11 cellular contexts compared by ENCODE assay signal in the genomic region with DNA sequence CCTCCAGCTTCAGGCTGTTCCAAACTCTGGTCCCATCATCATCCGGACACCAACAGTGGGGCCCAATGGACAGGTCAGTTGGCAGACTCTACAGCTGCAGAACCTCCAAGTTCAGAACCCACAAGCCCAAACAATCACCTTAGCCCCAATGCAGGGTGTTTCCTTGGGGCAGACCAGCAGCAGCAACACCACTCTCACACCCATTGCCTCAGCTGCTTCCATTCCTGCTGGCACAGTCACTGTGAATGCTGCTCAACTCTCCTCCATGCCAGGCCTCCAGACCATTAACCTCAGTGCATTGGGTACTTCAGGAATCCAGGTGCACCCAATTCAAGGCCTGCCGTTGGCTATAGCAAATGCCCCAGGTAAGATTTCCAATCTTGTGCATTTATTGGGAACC. TPM values are rescaled to one million over a fixed set of nuclear protein-coding genes. Genes with fewer than 3 reads are reported as not detected.
DNase-seq lines count a peak whose midpoint lies in the region; ATAC-seq and TF ChIP-seq lines count a peak whose summit lies in the region.
"Had no signal": no experiment of that assay in that cellular context is flagged by ENCODE, and none has a peak within 500 bp of the region (broad histone marks: within the 10 kb centered on the region; RNA-seq: fewer than 3 reads in every experiment).

No MANE protein-coding gene starts in this region.

- WGBS in mesendoderm (ENCODE audit: extremely low coverage, insufficient coverage, low lambda C conversion rate) = no CpG with 5 or more reads among the region's 2 CpGs

- H3K4me2 ChIP-seq in mesendoderm (ENCODE audit: low read length) = peak overlapping the region; percentile 49

- H2BK5ac ChIP-seq in mesendoderm (ENCODE audit: low read length) = no peak overlapping the region

- no peak overlapping the region for H2BK120ac ChIP-seq in mesendoderm (ENCODE audit: low read depth, low read length)

- H3K23ac ChIP-seq in mesendoderm (ENCODE audit: low read length) = peak overlapping the region; percentile 73

- peak overlapping the region; percentile 73 for H3K4me3 ChIP-seq in left ventricle myocardium inferior
- H3K4me3 ChIP-seq in astrocyte of the spinal cord (ENCODE audit: low read depth, low read length) = peak overlapping the region; percentile 2
- H3K4me3 ChIP-seq in mesendoderm (ENCODE audit: low read length) = peak overlapping the region; percentile 12
- peak overlapping the region; percentile 1 to 22 for H3K4me3 ChIP-seq in uterus

- ATAC-seq in Right ventricle myocardium superior (ENCODE audit: poor library complexity) (no peak), left lobe of liver (no peak), HG02885 (IDR thresholded peaks at IDR 0.05; ENCODE audit: poor library complexity, unreplicated experiment) (no peak)

- peaks cover 47% of the 10 kb centered on the region for H3K79me2 ChIP-seq in mesendoderm (ENCODE audit: control insufficient read depth, insufficient read depth, low read length)

- TF ChIP-seq CTCF in left ventricle myocardium inferior (IDR thresholded peaks at IDR 0.05; ENCODE audit: borderline replicate concordance) = no peak
- TF ChIP-seq CTCF in astrocyte of the spinal cord (IDR thresholded peaks at IDR 0.05; ENCODE audit: low read depth, low read length) = no peak
- TF ChIP-seq CTCF in uterus (IDR thresholded peaks at IDR 0.05) = no peak

- H2BK15ac ChIP-seq in mesendoderm (replicated peaks; ENCODE audit: low read depth) = no peak overlapping the region

- H3K9me3 ChIP-seq in left ventricle myocardium inferior (replicated peaks) (no peaks in the 10 kb centered on the region), uterus (no peaks in the 10 kb centered on the region)

- TF ChIP-seq POLR2A in uterus (IDR thresholded peaks at IDR 0.05) = no peak

- DNase-seq in left ventricle myocardium inferior = no peak
- DNase-seq in Right ventricle myocardium superior = no peak
- no peak for DNase-seq in astrocyte of the spinal cord (ENCODE audit: low read depth, low spot score)
- DNase-seq in mesendoderm = no peak
- no peak for DNase-seq in uterus
- no peak for DNase-seq in left lobe of liver (ENCODE audit: low spot score)
- DNase-seq in DMS 273 treated with DMSO at 0.1 percent for 48 hours (lab: John Stamatoyannopoulos, UW) = no peak
- DNase-seq: activated CD8-positive, alpha-beta memory T cell treated with anti-CD3 and anti-CD28 coated beads for 24 hours; H7; NCI-H1105 had no signal

- intact Hi-C loops in left ventricle myocardium inferior (cut with micrococcal nuclease) = no loop called here
- intact Hi-C loops in Right ventricle myocardium superior (cut with DNase I) = no loop called here
- intact Hi-C loops in uterus (cut with DNase I; ENCODE audit: low total_unique reads) = no loop called here

- no peak overlapping the region for H3K18ac ChIP-seq in mesendoderm (ENCODE audit: low read length)

- peaks cover 16% of the 10 kb centered on the region for H3K79me1 ChIP-seq in mesendoderm (ENCODE audit: low read length)

- H3K9ac ChIP-seq in mesendoderm (ENCODE audit: low read length) = peak overlapping the region; percentile 61

- in situ Hi-C loops in astrocyte of the spinal cord (cut with HindIII; ENCODE audit: low sequenced_read_pairs) = no loop called here

- no peaks in the 10 kb centered on the region for H3K27me3 ChIP-seq in left ventricle myocardium inferior (ENCODE audit: low read depth)
- H3K27me3 ChIP-seq in mesendoderm (ENCODE audit: insufficient read depth, low read length, poor library complexity) = no peaks in the 10 kb centered on the region
- H3K27me3 ChIP-seq in uterus = no peaks in the 10 kb centered on the region

- H4K5ac ChIP-seq in mesendoderm (ENCODE audit: low read length) = no peak overlapping the region

- H2AK5ac ChIP-seq in mesendoderm (ENCODE audit: low read length) = no peak overlapping the region

- H3K36me3 ChIP-seq in left ventricle myocardium inferior = peaks cover 55% of the 10 kb centered on the region
- H3K36me3 ChIP-seq in mesendoderm (ENCODE audit: control insufficient read depth, insufficient read depth, low read length) = peaks cover 11% of the 10 kb centered on the region
- H3K36me3 ChIP-seq in uterus = no peaks in the 10 kb centered on the region

- no peak overlapping the region for H4K8ac ChIP-seq in mesendoderm (ENCODE audit: low read depth, low read length)

- no peak overlapping the region for H3K4ac ChIP-seq in mesendoderm (ENCODE audit: low read depth, low read length)

- H3K27ac ChIP-seq in left ventricle myocardium inferior (replicated peaks) (no peak overlapping the region), mesendoderm (ENCODE audit: low read depth, low read length) (no peak overlapping the region), uterus (peak overlapping the region; percentile 100)

- peaks cover 82% of the 10 kb centered on the region for H3K4me1 ChIP-seq in left ventricle myocardium inferior
- H3K4me1 ChIP-seq in mesendoderm (ENCODE audit: control insufficient read depth, low read depth, low read length) = peaks cover 15% of the 10 kb centered on the region
- H3K4me1 ChIP-seq in uterus = peaks cover 10 to 31% of the 10 kb centered on the region in 2 donors

- peak overlapping the region; percentile 66 for H3K56ac ChIP-seq in mesendoderm (ENCODE audit: low read length)

RNA-seq across cellular contexts. Expression of gene SP1, which starts 3.3 kb away (rescaled TPM):
- 27.4 TPM for total RNA-seq in left ventricle myocardium inferior
- total RNA-seq in Right ventricle myocardium superior = 26.3 TPM
- 34.1 TPM for polyA plus RNA-seq in mesendoderm (2013, experiment 1 of 2)
- 34.4 TPM for polyA plus RNA-seq in mesendoderm (2013, experiment 2 of 2)
- total RNA-seq in uterus = 100 to 1,000 TPM in 2 of 4 donors, 10 to 100 TPM in 2; 58.8 to 127 (median 90.7) TPM
- total RNA-seq in left lobe of liver = 24.5 TPM

RNA-seq across cellular contexts. Expression of gene AMHR2, which starts 40.4 kb away (rescaled TPM):
- total RNA-seq in left ventricle myocardium inferior (0.36 TPM), Right ventricle myocardium superior (not detected), uterus (10 to 100 TPM in 1 of 4 donors, under 1 TPM in 1, not detected in 2; 0.52 to 12.4 TPM), left lobe of liver (0.78 TPM)
- 0.04 TPM for polyA plus RNA-seq in mesendoderm (2013, experiment 1 of 2)
- 0.06 TPM for polyA plus RNA-seq in mesendoderm (2013, experiment 2 of 2)

RNA-seq across cellular contexts. Expression of gene SP7, which starts 47.1 kb away (rescaled TPM):
- total RNA-seq in left ventricle myocardium inferior = not detected
- not detected for total RNA-seq in Right ventricle myocardium superior
- 0.10 TPM for polyA plus RNA-seq in mesendoderm (2013, experiment 1 of 2)
- polyA plus RNA-seq in mesendoderm (2013, experiment 2 of 2) = 0.04 TPM
- total RNA-seq in uterus = under 1 TPM in 2 of 4 donors, not detected in 2; 0.34 to 0.62 TPM
- total RNA-seq in left lobe of liver = not detected

RNA-seq across cellular contexts. Expression of gene PRR13, which starts 58.3 kb away (rescaled TPM):
- total RNA-seq in left ventricle myocardium inferior (53.1 TPM), Right ventricle myocardium superior (46.0 TPM), uterus (10 to 100 TPM in 3 of 4 donors, 1 to 10 TPM in 1; 2.6 to 88.2 (median 20.1) TPM), left lobe of liver (69.9 TPM)
- 289 TPM for polyA plus RNA-seq in mesendoderm (2013, experiment 1 of 2)
- 292 TPM for polyA plus RNA-seq in mesendoderm (2013, experiment 2 of 2)

Comparison
In these comparisons a context has a peak if more than half of its experiments do, and no peak if none do; other contexts are left out.
1. H3K27ac ChIP-seq: peak in uterus (2 of 2); none in left ventricle myocardium inferior (single experiment) and mesendoderm (single experiment).
2. H3K4me3 ChIP-seq: peak in every context shown above with its lines; median percentile 73 in left ventricle myocardium inferior; 12 in mesendoderm; 12 in uterus; 2 in astrocyte of the spinal cord.